12 cellular contexts compared by ENCODE assay signal in genomic region chr17:76153640-76154039, GRCh38. TPM values are rescaled to one million over a fixed set of nuclear protein-coding genes. Genes with fewer than 3 reads are reported as not detected.
DNase-seq lines count a peak whose midpoint lies in the region; ATAC-seq and TF ChIP-seq lines count a peak whose summit lies in the region.
"Had no signal": no experiment of that assay in that cellular context is flagged by ENCODE, and none has a peak within 500 bp of the region (broad histone marks: within the 10 kb centered on the region; RNA-seq: fewer than 3 reads in every experiment).

No MANE protein-coding gene starts in this region.

- H3K4me2 ChIP-seq in DND-41 (ENCODE audit: insufficient read depth, low read length) (no peak overlapping the region), MM.1S (ENCODE audit: low read depth, low read length) (no peak overlapping the region)

- H3K27me3 Mint-ChIP-seq in endothelial cell (ENCODE audit: unreplicated experiment) = peaks cover 3% of the 10 kb centered on the region

- H3K36me3 Mint-ChIP-seq in endothelial cell (ENCODE audit: low read depth, unreplicated experiment) = peaks cover 10% of the 10 kb centered on the region

- H3K27ac Mint-ChIP-seq in endothelial cell (ENCODE audit: unreplicated experiment) = no peak overlapping the region
- H3K27ac Mint-ChIP-seq: T-helper 2 cell treated with Interferon-gamma antibody and Interleukin-4, amounts not matched to agents 5 μg/mL and 100 μg/mL, for 36 hours had no signal

- no peak overlapping the region for H2AFZ ChIP-seq in DND-41 (ENCODE audit: low read depth, low read length)
- H2AFZ ChIP-seq in MM.1S (ENCODE audit: low read length) = no peak overlapping the region

- H3K9ac ChIP-seq in DND-41 (ENCODE audit: low read depth, low read length) (no peak overlapping the region), MM.1S (ENCODE audit: low read length) (no peak overlapping the region)

- H3K9me2 ChIP-seq in MM.1S (replicated peaks; ENCODE audit: insufficient read depth, low read length) = no peaks in the 10 kb centered on the region

- intact Hi-C loops in posterior vena cava (cut with DNase I) = loop anchor here in 1 of 2 donors (5.0 kb wide), 1 partner anchor 569 kb away; no protein-coding TSS in a partner anchor
- intact Hi-C loops in Right ventricle myocardium inferior (cut with DNase I) = no loop called here

- H3K27me3 ChIP-seq in DND-41 (ENCODE audit: insufficient read depth, low read length, poor library complexity) (no peaks in the 10 kb centered on the region), MM.1S (replicated peaks; ENCODE audit: insufficient read depth, low read length) (no peaks in the 10 kb centered on the region)
- H3K27me3 ChIP-seq: dorsolateral prefrontal cortex, MG63 had no signal

- ATAC-seq in DND-41 (ENCODE audit: insufficient read depth, low read depth) (no peak), Right ventricle myocardium inferior (no peak), HG03039 (IDR thresholded peaks at IDR 0.05; ENCODE audit: unreplicated experiment) (no peak)

- H4K20me1 ChIP-seq in DND-41 (ENCODE audit: insufficient read depth, low read length) = no peaks in the 10 kb centered on the region
- H4K20me1 ChIP-seq in MM.1S (ENCODE audit: insufficient read depth, low read length) = no peaks in the 10 kb centered on the region

- H3K27ac ChIP-seq in DND-41 (ENCODE audit: low read length) (no peak overlapping the region), MM.1S (ENCODE audit: low read length) (no peak overlapping the region)

- H3K9me3 ChIP-seq in DND-41 (ENCODE audit: insufficient read depth, low read length, severe bottlenecking) (no peaks in the 10 kb centered on the region), MM.1S (replicated peaks; ENCODE audit: insufficient read depth, low read length) (no peaks in the 10 kb centered on the region)
- H3K9me3 ChIP-seq: MG63 had no signal

- H3F3A ChIP-seq in MM.1S (ENCODE audit: insufficient read depth, low read length) = no peaks in the 10 kb centered on the region

- no peak overlapping the region for H3K4me3 Mint-ChIP-seq in endothelial cell (ENCODE audit: unreplicated experiment)
- H3K4me3 Mint-ChIP-seq: T-helper 2 cell treated with Interferon-gamma antibody and Interleukin-4, amounts not matched to agents 5 μg/mL and 100 μg/mL, for 36 hours had no signal

- H3K4me3 ChIP-seq in DND-41 (ENCODE audit: low read depth in 1 of 2, low read length in 2 of 2) (no peak overlapping the region), MM.1S (ENCODE audit: low read length) (no peak overlapping the region)
- H3K4me3 ChIP-seq: dorsolateral prefrontal cortex, MG63 had no signal

- no peaks in the 10 kb centered on the region for H3K36me3 ChIP-seq in DND-41 (ENCODE audit: insufficient read depth, low read length)
- no peaks in the 10 kb centered on the region for H3K36me3 ChIP-seq in MM.1S (replicated peaks; ENCODE audit: insufficient read depth, low read length)
- H3K36me3 ChIP-seq: MG63 had no signal

- H3K4me1 ChIP-seq in DND-41 (ENCODE audit: insufficient read depth, low read length) (no peaks in the 10 kb centered on the region), MM.1S (ENCODE audit: low read length) (no peaks in the 10 kb centered on the region)

- peak; percentile 9 for TF ChIP-seq CTCF in DND-41 (IDR thresholded peaks at IDR 0.05; ENCODE audit: borderline replicate concordance, extremely low read depth, low read length, poor library complexity, severe bottlenecking)
- peak; percentile 21; the same call in 1 of the 2 replicates for TF ChIP-seq CTCF in MM.1S (IDR thresholded peaks at IDR 0.05; ENCODE audit: low read length)
- peak; percentile 19 for TF ChIP-seq CTCF in endothelial cell (IDR thresholded peaks at IDR 0.05; ENCODE audit: unreplicated experiment)

- H3K79me2 ChIP-seq in DND-41 (ENCODE audit: insufficient read depth, low read length) (no peaks in the 10 kb centered on the region), MM.1S (ENCODE audit: low read length) (no peaks in the 10 kb centered on the region)

- peaks cover 27% of the 10 kb centered on the region for H3K4me1 Mint-ChIP-seq in endothelial cell (ENCODE audit: unreplicated experiment)

- DNase-seq in DND-41 (no peak), MM.1S (no peak), endothelial cell (ENCODE audit: low spot score) (no peak), posterior vena cava (ENCODE audit: low spot score) (peak; percentile 73), putamen (ENCODE audit: low spot score) (no peak), Right ventricle myocardium inferior (ENCODE audit: missing footprints) (no peak), NCI-H2107 (lab: John Stamatoyannopoulos, UW) (no peak)
- DNase-seq: GOT3, MG63 had no signal

- H3K9me3 Mint-ChIP-seq in endothelial cell (ENCODE audit: unreplicated experiment) = no peaks in the 10 kb centered on the region
- H3K9me3 Mint-ChIP-seq: T-helper 2 cell treated with Interferon-gamma antibody and Interleukin-4, amounts not matched to agents 5 μg/mL and 100 μg/mL, for 36 hours had no signal

RNA-seq across cellular contexts. Expression of gene FOXJ1, which starts 12.6 kb away (rescaled TPM):
- 2.1 TPM for total RNA-seq in endothelial cell (ENCODE audit: unreplicated experiment)
- total RNA-seq in posterior vena cava = not detected
- not detected for total RNA-seq in Right ventricle myocardium inferior

RNA-seq across cellular contexts. Expression of gene EXOC7, which starts 50.1 kb away (rescaled TPM):
- total RNA-seq in endothelial cell (ENCODE audit: unreplicated experiment) = 183 TPM
- total RNA-seq in posterior vena cava = 10 to 100 TPM; 94.5 to 98.2 TPM
- total RNA-seq in Right ventricle myocardium inferior = 70.9 TPM
